ENCODE assay signal across 1 cellular context in genomic region chr10:97498076-97498840, GRCh38.
TF ChIP-seq lines count a peak whose summit lies in the region.

A gene with protein sequence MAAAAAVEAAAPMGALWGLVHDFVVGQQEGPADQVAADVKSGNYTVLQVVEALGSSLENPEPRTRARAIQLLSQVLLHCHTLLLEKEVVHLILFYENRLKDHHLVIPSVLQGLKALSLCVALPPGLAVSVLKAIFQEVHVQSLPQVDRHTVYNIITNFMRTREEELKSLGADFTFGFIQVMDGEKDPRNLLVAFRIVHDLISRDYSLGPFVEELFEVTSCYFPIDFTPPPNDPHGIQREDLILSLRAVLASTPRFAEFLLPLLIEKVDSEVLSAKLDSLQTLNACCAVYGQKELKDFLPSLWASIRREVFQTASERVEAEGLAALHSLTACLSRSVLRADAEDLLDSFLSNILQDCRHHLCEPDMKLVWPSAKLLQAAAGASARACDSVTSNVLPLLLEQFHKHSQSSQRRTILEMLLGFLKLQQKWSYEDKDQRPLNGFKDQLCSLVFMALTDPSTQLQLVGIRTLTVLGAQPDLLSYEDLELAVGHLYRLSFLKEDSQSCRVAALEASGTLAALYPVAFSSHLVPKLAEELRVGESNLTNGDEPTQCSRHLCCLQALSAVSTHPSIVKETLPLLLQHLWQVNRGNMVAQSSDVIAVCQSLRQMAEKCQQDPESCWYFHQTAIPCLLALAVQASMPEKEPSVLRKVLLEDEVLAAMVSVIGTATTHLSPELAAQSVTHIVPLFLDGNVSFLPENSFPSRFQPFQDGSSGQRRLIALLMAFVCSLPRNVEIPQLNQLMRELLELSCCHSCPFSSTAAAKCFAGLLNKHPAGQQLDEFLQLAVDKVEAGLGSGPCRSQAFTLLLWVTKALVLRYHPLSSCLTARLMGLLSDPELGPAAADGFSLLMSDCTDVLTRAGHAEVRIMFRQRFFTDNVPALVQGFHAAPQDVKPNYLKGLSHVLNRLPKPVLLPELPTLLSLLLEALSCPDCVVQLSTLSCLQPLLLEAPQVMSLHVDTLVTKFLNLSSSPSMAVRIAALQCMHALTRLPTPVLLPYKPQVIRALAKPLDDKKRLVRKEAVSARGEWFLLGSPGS (minus strand): TSS chr10:97498422. CDS start chr10:97498384, 38 bp downstream.

TF ChIP-seq in K562, 482 proteins besides CTCF, POLR2A, EP300 and RAD21 (continued from another document):
- TF ChIP-seq MAX (CRISPR knock-in tag; IDR thresholded peaks at IDR 0.05): peak; percentile 70
- TF ChIP-seq ZNF311 (CRISPR knock-in tag; IDR thresholded peaks at IDR 0.05): no peak
- TF ChIP-seq ZZZ3 (IDR thresholded peaks at IDR 0.05): no peak
- 0 out of 2 replicates have a peak, but pooled peaks have one; percentile 54 for TF ChIP-seq SIN3B (IDR thresholded peaks at IDR 0.05; ENCODE audit: low read depth)
- TF ChIP-seq SP1 (CRISPR knock-in tag; IDR thresholded peaks at IDR 0.05): peak; percentile 83
- TF ChIP-seq, protein P1, sequence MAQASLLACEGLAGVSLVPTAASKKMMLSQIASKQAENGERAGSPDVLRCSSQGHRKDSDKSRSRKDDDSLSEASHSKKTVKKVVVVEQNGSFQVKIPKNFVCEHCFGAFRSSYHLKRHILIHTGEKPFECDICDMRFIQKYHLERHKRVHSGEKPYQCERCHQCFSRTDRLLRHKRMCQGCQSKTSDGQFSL (CRISPR knock-in tag; IDR thresholded peaks at IDR 0.05): peak; percentile 58
- TF ChIP-seq, protein P1 (tag; IDR thresholded peaks at IDR 0.05): no peak
- no peak for TF ChIP-seq GTF2B (IDR thresholded peaks at IDR 0.05; ENCODE audit: extremely low read depth, insufficient read length)
- TF ChIP-seq ZNF12 (CRISPR knock-in tag; IDR thresholded peaks at IDR 0.05): no peak
- peak; percentile 97 for TF ChIP-seq POLR2G (IDR thresholded peaks at IDR 0.05; ENCODE audit: low read depth, low read length)
- TF ChIP-seq CREB1 (IDR thresholded peaks at IDR 0.05): no peak
- peak; percentile 62; the same call in 1 of the 2 replicates for TF ChIP-seq CREB1 (CRISPR knock-in tag; IDR thresholded peaks at IDR 0.05)
- no peak for TF ChIP-seq ZNF165 (CRISPR knock-in tag; IDR thresholded peaks at IDR 0.05; ENCODE audit: borderline replicate concordance)
- no peak for TF ChIP-seq ILK (tag; IDR thresholded peaks at IDR 0.05; ENCODE audit: borderline replicate concordance, low read depth)
- no peak for TF ChIP-seq NFE2L1 (tag; IDR thresholded peaks at IDR 0.05; ENCODE audit: borderline replicate concordance, low read depth)
- peak; percentile 73 for TF ChIP-seq PCBP1 (IDR thresholded peaks at IDR 0.05; ENCODE audit: low read depth, low read length, poor library complexity, severe bottlenecking)
- TF ChIP-seq SMARCC2 (IDR thresholded peaks at IDR 0.05; ENCODE audit: low read depth): no peak
- TF ChIP-seq STAT6 (CRISPR knock-in tag; IDR thresholded peaks at IDR 0.05): no peak
- TF ChIP-seq ZNF436 (CRISPR knock-in tag; IDR thresholded peaks at IDR 0.05): 0 out of 2 replicates have a peak, but pooled peaks have one; percentile 37
- no peak for TF ChIP-seq ID3 (CRISPR knock-in tag; IDR thresholded peaks at IDR 0.05)
- no peak for TF ChIP-seq ID3 (tag; IDR thresholded peaks at IDR 0.05)
- TF ChIP-seq, protein P2, sequence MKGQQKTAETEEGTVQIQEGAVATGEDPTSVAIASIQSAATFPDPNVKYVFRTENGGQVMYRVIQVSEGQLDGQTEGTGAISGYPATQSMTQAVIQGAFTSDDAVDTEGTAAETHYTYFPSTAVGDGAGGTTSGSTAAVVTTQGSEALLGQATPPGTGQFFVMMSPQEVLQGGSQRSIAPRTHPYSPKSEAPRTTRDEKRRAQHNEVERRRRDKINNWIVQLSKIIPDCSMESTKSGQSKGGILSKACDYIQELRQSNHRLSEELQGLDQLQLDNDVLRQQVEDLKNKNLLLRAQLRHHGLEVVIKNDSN (CRISPR knock-in tag; IDR thresholded peaks at IDR 0.05): peak; percentile 97
- TF ChIP-seq YY1 (IDR thresholded peaks at IDR 0.05; ENCODE audit: borderline replicate concordance in 1 of 3, control insufficient read depth in 1 of 3, extremely low read depth in 1 of 3, insufficient read depth in 3 of 3, insufficient read length in 1 of 3, insufficient replicate concordance in 2 of 3, low read depth in 1 of 3, low read length in 2 of 3): peak; percentile 67 to 97 (median 93)
- no peak for TF ChIP-seq GTF3C2 (IDR thresholded peaks at IDR 0.05; ENCODE audit: borderline replicate concordance, extremely low read depth, insufficient read length)
- no peak for TF ChIP-seq ZBTB5 (IDR thresholded peaks at IDR 0.05)
- no peak for TF ChIP-seq THRAP3 (IDR thresholded peaks at IDR 0.05; ENCODE audit: borderline replicate concordance)
- no peak for TF ChIP-seq NFYB (IDR thresholded peaks at IDR 0.05; ENCODE audit: extremely low read depth, insufficient read length)
- TF ChIP-seq ZBTB12 (CRISPR knock-in tag; IDR thresholded peaks at IDR 0.05): no peak
- TF ChIP-seq, protein P3, sequence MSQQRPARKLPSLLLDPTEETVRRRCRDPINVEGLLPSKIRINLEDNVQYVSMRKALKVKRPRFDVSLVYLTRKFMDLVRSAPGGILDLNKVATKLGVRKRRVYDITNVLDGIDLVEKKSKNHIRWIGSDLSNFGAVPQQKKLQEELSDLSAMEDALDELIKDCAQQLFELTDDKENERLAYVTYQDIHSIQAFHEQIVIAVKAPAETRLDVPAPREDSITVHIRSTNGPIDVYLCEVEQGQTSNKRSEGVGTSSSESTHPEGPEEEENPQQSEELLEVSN (IDR thresholded peaks at IDR 0.05; ENCODE audit: borderline replicate concordance in 1 of 2, extremely low read depth in 1 of 2, insufficient read depth in 1 of 2, insufficient read length in 1 of 2, low read depth in 1 of 2, low read length in 1 of 2, poor library complexity in 1 of 2, severe bottlenecking in 1 of 2): peak; percentile 7 to 74
- no peak for TF ChIP-seq GATA2 (CRISPR knock-in tag; IDR thresholded peaks at IDR 0.05)
TF ChIP-seq in K562: peak in this region for 82.
